In genomic region chr10:77539147-77539935, GRCh38 we compare ENCODE assay signal across 17 cellular contexts.
DNase-seq lines count a peak whose midpoint lies in the region; ATAC-seq and TF ChIP-seq lines count a peak whose summit lies in the region.
"Had no signal": no experiment of that assay in that cellular context is flagged by ENCODE, and none has a peak within 500 bp of the region (broad histone marks: within the 10 kb centered on the region; RNA-seq: fewer than 3 reads in every experiment).

No MANE protein-coding gene starts in this region.

- no peaks in the 10 kb centered on the region for H3K27me3 Mint-ChIP-seq in activated B cell treated with CpG ODN at 0.5 μM for 24 hours
- no peaks in the 10 kb centered on the region for H3K27me3 Mint-ChIP-seq in type B pancreatic cell

- no peak overlapping the region for H3K4me3 Mint-ChIP-seq in activated B cell treated with CpG ODN at 0.5 μM for 24 hours
- H3K4me3 Mint-ChIP-seq in type B pancreatic cell, result peak overlapping the region; percentile 9
- H3K4me3 Mint-ChIP-seq: CD14-positive monocyte had no signal

- intact Hi-C loops in activated B cell treated with CpG ODN at 0.5 μM for 24 hours (cut with micrococcal nuclease), result no loop called here

- no peaks in the 10 kb centered on the region for H3K36me3 Mint-ChIP-seq in activated B cell treated with CpG ODN at 0.5 μM for 24 hours (ENCODE audit: low read depth)
- no peaks in the 10 kb centered on the region for H3K36me3 Mint-ChIP-seq in type B pancreatic cell
- H3K36me3 Mint-ChIP-seq: CD14-positive monocyte had no signal

- no peak for TF ChIP-seq CTCF in activated B cell treated with CpG ODN at 0.5 μM for 24 hours (IDR thresholded peaks at IDR 0.05)
- TF ChIP-seq CTCF in type B pancreatic cell (conservative IDR thresholded peaks at IDR 0.05), result no peak

- no peak overlapping the region for H3K27ac Mint-ChIP-seq in activated B cell treated with CpG ODN at 0.5 μM for 24 hours
- H3K27ac Mint-ChIP-seq in type B pancreatic cell, result no peak overlapping the region
- H3K27ac Mint-ChIP-seq: CD14-positive monocyte had no signal

- ATAC-seq in activated B cell treated with CpG ODN at 0.5 μM for 24 hours (ENCODE audit: low read depth), result peak; percentile 40
- peak; percentile 48 for ATAC-seq in esophagus mucosa
- no peak for ATAC-seq in HG03025 (IDR thresholded peaks at IDR 0.05; ENCODE audit: low FRiP score, unreplicated experiment)
- ATAC-seq: SK-N-SH treated with all-trans-retinoic acid at 6 μM for 48 hours had no signal

- H3K9me3 Mint-ChIP-seq in activated B cell treated with CpG ODN at 0.5 μM for 24 hours (no peaks in the 10 kb centered on the region), type B pancreatic cell (no peaks in the 10 kb centered on the region)

- DNase-seq in HPDE6-E6E7 (ENCODE audit: extremely low spot score) (peak; percentile 26), activated B cell treated with CpG ODN at 0.5 μM for 24 hours (no peak), type B pancreatic cell (ENCODE audit: extremely low spot score, unreplicated experiment) (no peak), NCI-H446 (lab: John Stamatoyannopoulos, UW) (no peak), NCI-H774 (lab: John Stamatoyannopoulos, UW) (no peak)
- DNase-seq: AML-193, GF-D8, KG1, MV-4-11, NCI-H1694 treated with DMSO at 0.1 percent for 48 hours, NCI-H510A, NCI-H748 treated with DMSO at 0.1 percent for 48 hours, SIG-M5 had no signal

- H3K4me1 Mint-ChIP-seq in activated B cell treated with CpG ODN at 0.5 μM for 24 hours (peaks cover 36% of the 10 kb centered on the region), type B pancreatic cell (ENCODE audit: unreplicated experiment) (no peaks in the 10 kb centered on the region)

- POLR2A ChIA-PET in activated B cell treated with CpG ODN at 0.5 μM for 24 hours (lab: Charles Lee), result no interaction called here

- CTCF ChIA-PET in activated B cell treated with CpG ODN at 0.5 μM for 24 hours (lab: Charles Lee), result no interaction called here
